In genomic region chr5:3538886-3539285, GRCh38 we compare ENCODE assay signal across 1 cellular context.
TF ChIP-seq lines count a peak whose summit lies in the region.

No MANE protein-coding gene starts in this region.

TF ChIP-seq in H1, 55 proteins besides CTCF, POLR2A, EP300 and RAD21 (continued from another document):
- TF ChIP-seq POU5F1 (IDR thresholded peaks at IDR 0.05; ENCODE audit: low read depth, low read length) (no peak), CHD2 (IDR thresholded peaks at IDR 0.05; ENCODE audit: low read length) (no peak), TCF12 (IDR thresholded peaks at IDR 0.05; ENCODE audit: low read depth, low read length) (no peak), RFX5 (IDR thresholded peaks at IDR 0.05; ENCODE audit: borderline replicate concordance, low read depth, low read length) (no peak), RNF2 (IDR thresholded peaks at IDR 0.05; ENCODE audit: borderline replicate concordance, low read depth, low read length, missing control alignments, poor library complexity, severe bottlenecking) (no peak), SIN3A (conservative IDR thresholded peaks at IDR 0.05 in 1 of 2, IDR thresholded peaks at IDR 0.05 in 1 of 2; ENCODE audit: low read depth in 1 of 2, low read length in 2 of 2) (no peak), TBP (IDR thresholded peaks at IDR 0.05; ENCODE audit: low read depth, low read length) (no peak), FOSL1 (IDR thresholded peaks at IDR 0.05; ENCODE audit: insufficient read depth, low read depth, low read length) (no peak), E2F6 (IDR thresholded peaks at IDR 0.05) (no peak), POLR2AphosphoS5 (IDR thresholded peaks at IDR 0.05; ENCODE audit: low read depth, low read length) (no peak)
